In genomic region chr1:226948051-226948450, GRCh38 we compare ENCODE assay signal across 29 cellular contexts.
"Had no signal": no experiment of that assay in that cellular context is flagged by ENCODE, and none has a peak within 500 bp of the region (broad histone marks: within the 10 kb centered on the region; RNA-seq: fewer than 3 reads in every experiment).

No MANE protein-coding gene starts in this region.

- H3K4me3 ChIP-seq: colonic mucosa, esophagus squamous epithelium, lower lobe of right lung, mucosa of descending colon, neural progenitor cell, ovary, sigmoid colon, thoracic aorta, transverse colon, upper lobe of right lung, uterus had no signal

- H3K36me3 Mint-ChIP-seq: neural progenitor cell had no signal

- H3K27ac ChIP-seq: colonic mucosa, esophagus squamous epithelium, lower lobe of right lung, neural progenitor cell, ovary, sigmoid colon, thoracic aorta, transverse colon, upper lobe of right lung, uterus had no signal

- DNase-seq: colonic mucosa; dermis blood vessel endothelial cell; effector memory CD4-positive, alpha-beta T cell; erythroblast; esophagus squamous epithelium; foreskin melanocyte; hypothalamus; immature natural killer cell; islet precursor cell; kidney glomerular epithelial cell; left colon; left ventricle myocardium superior; lower lobe of right lung; mucosa of descending colon; naive thymus-derived CD4-positive, alpha-beta T cell; ovary; right cardiac atrium; sigmoid colon; stimulated activated CD4-positive, alpha-beta T cell treated with anti-CD3 and anti-CD28 coated beads, Interleukin-4, amount 100 ng/mL, for 4 hours; stimulated activated naive CD8-positive, alpha-beta T cell treated with anti-CD3 and anti-CD28 coated beads, Interleukin-15, Interleukin-2, amounts not matched to agents 100 U/mL and 50 U/mL, for 24 hours; transverse colon; upper lobe of right lung; uterus had no signal

- H3K27ac Mint-ChIP-seq: immature natural killer cell; nephron; neural progenitor cell; progenitor cell of endocrine pancreas; stimulated activated memory B cell treated with anti-CD40 and anti-IgM and Interleukin-4, amounts not matched to agents 10 μg/mL and 1 μg/mL and 100 μg/mL, for 72 hours had no signal

- H3K27me3 ChIP-seq: colonic mucosa, esophagus squamous epithelium, neural progenitor cell, ovary, sigmoid colon, transverse colon, upper lobe of right lung, uterus had no signal

- H3K27me3 Mint-ChIP-seq: central memory CD8-positive, alpha-beta T cell; naive thymus-derived CD4-positive, alpha-beta T cell; progenitor cell of endocrine pancreas; stimulated activated memory B cell treated with anti-CD40 and anti-IgM and Interleukin-4, amounts not matched to agents 10 μg/mL and 1 μg/mL and 100 μg/mL, for 72 hours had no signal

- H3K36me3 ChIP-seq: colonic mucosa, esophagus squamous epithelium, lower lobe of right lung, neural progenitor cell, ovary, sigmoid colon, thoracic aorta, transverse colon, uterus had no signal

- H3K9me3 Mint-ChIP-seq: central memory CD8-positive, alpha-beta T cell; immature natural killer cell; nephron; neural progenitor cell had no signal

- H3K4me3 Mint-ChIP-seq: central memory CD8-positive, alpha-beta T cell; immature natural killer cell; naive thymus-derived CD4-positive, alpha-beta T cell; nephron; neural progenitor cell; stimulated activated memory B cell treated with anti-CD40 and anti-IgM and Interleukin-4, amounts not matched to agents 10 μg/mL and 1 μg/mL and 100 μg/mL, for 72 hours had no signal

- H3K9me3 ChIP-seq: colonic mucosa, mucosa of descending colon, ovary, thoracic aorta, transverse colon, upper lobe of right lung, uterus had no signal

- ATAC-seq: left colon; left ventricle myocardium superior; lower lobe of right lung; mucosa of descending colon; naive thymus-derived CD4-positive, alpha-beta T cell; right cardiac atrium; stimulated activated memory B cell treated with anti-CD40 and anti-IgM and Interleukin-4, amounts not matched to agents 10 μg/mL and 1 μg/mL and 100 μg/mL, for 72 hours; stimulated activated naive CD8-positive, alpha-beta T cell treated with anti-CD3 and anti-CD28 coated beads, Interleukin-15, Interleukin-2, amounts not matched to agents 100 U/mL and 50 U/mL, for 24 hours; upper lobe of right lung had no signal
